Comparison of ENCODE assay signal across 8 cellular contexts in genomic region chr22:31229402-31230140, GRCh38. TPM values are rescaled to one million over a fixed set of nuclear protein-coding genes. Genes with fewer than 3 reads are reported as not detected.
A peak's percentile ranks its signal among the peaks of the same experiment; 100 is the strongest.
DNase-seq lines count a peak whose midpoint lies in the region; ATAC-seq and TF ChIP-seq lines count a peak whose summit lies in the region.

No MANE protein-coding gene starts in this region.

- 31 to 46% (median 35%) methylated on average over 4 of the region's 4 CpGs for WGBS in stomach, 5 donors

- H3K27me3 Mint-ChIP-seq in activated T-helper 1 cell treated with anti-CD3 and anti-CD28 coated beads, Interleukin-12 subunit alpha, Interleukin-12 subunit beta, Interleukin-2, Interleukin-4 antibody, amounts not matched to agents 30 ng/mL and 10 ng/mL and 1 ng/mL, durations not matched to agents 14 hours and 24 hours and 36 hours (ENCODE audit: insufficient read depth) = no peaks in the 10 kb centered on the region

- peaks cover 39 to 98% (median 78%) of the 10 kb centered on the region in 4 donors for H3K4me1 ChIP-seq in stomach

- peaks cover 14% of the 10 kb centered on the region for H3K36me3 Mint-ChIP-seq in activated T-helper 1 cell treated with anti-CD3 and anti-CD28 coated beads, Interleukin-12 subunit alpha, Interleukin-12 subunit beta, Interleukin-2, Interleukin-4 antibody, amounts not matched to agents 30 ng/mL and 10 ng/mL and 1 ng/mL, durations not matched to agents 14 hours and 24 hours and 36 hours (ENCODE audit: low read depth)

- peak overlapping the region; percentile 66 for H3K4me3 Mint-ChIP-seq in activated T-helper 1 cell treated with anti-CD3 and anti-CD28 coated beads, Interleukin-12 subunit alpha, Interleukin-12 subunit beta, Interleukin-2, Interleukin-4 antibody, amounts not matched to agents 30 ng/mL and 10 ng/mL and 1 ng/mL, durations not matched to agents 14 hours and 24 hours and 36 hours

- peak overlapping the region; percentile 96 for H3K27ac Mint-ChIP-seq in activated T-helper 1 cell treated with anti-CD3 and anti-CD28 coated beads, Interleukin-12 subunit alpha, Interleukin-12 subunit beta, Interleukin-2, Interleukin-4 antibody, amounts not matched to agents 30 ng/mL and 10 ng/mL and 1 ng/mL, durations not matched to agents 14 hours and 24 hours and 36 hours

- H3K9me3 ChIP-seq in stomach = no peaks in the 10 kb centered on the region

- H3K27me3 ChIP-seq in stomach = no peaks in the 10 kb centered on the region

- H3K36me3 ChIP-seq in stomach = peaks cover 0 to 44% (median 19%) of the 10 kb centered on the region in 4 donors

- DNase-seq in NCI-H2227 (lab: John Stamatoyannopoulos, UW; ENCODE audit: unreplicated experiment) (peak; percentile 32), NCI-H2227 treated with DMSO at 0.1 percent for 48 hours (lab: John Stamatoyannopoulos, UW) (no peak), hepatic stellate cell (ENCODE audit: low spot score) (peak; percentile 51), stomach (peak; percentile 81), NCI-H2171 (lab: John Stamatoyannopoulos, UW) (no peak)
- no peak for DNase-seq in activated T-helper 1 cell treated with anti-CD3 and anti-CD28 coated beads, Interleukin-12 subunit alpha, Interleukin-12 subunit beta, Interleukin-2, Interleukin-4 antibody, amounts not matched to agents 30 ng/mL and 10 ng/mL and 1 ng/mL, durations not matched to agents 14 hours and 24 hours and 36 hours (ENCODE audit: low spot score)
- DNase-seq in stimulated activated naive CD4-positive, alpha-beta T cell treated with Interleukin-2 at 50 U/mL for 16 hours (lab: John Stamatoyannopoulos, UW) = no peak

- H3K4me3 ChIP-seq in stomach = no peak overlapping the region

- TF ChIP-seq EP300 in stomach (IDR thresholded peaks at IDR 0.05) = no peak

- peak overlapping the region; percentile 82 to 94 (median 83) for H3K27ac ChIP-seq in stomach

- no peak for TF ChIP-seq CTCF in stomach (IDR thresholded peaks at IDR 0.05)

- no peak for ATAC-seq in HG03139 (IDR thresholded peaks at IDR 0.05; ENCODE audit: unreplicated experiment)

- peaks cover 54% of the 10 kb centered on the region for H3K4me1 Mint-ChIP-seq in activated T-helper 1 cell treated with anti-CD3 and anti-CD28 coated beads, Interleukin-12 subunit alpha, Interleukin-12 subunit beta, Interleukin-2, Interleukin-4 antibody, amounts not matched to agents 30 ng/mL and 10 ng/mL and 1 ng/mL, durations not matched to agents 14 hours and 24 hours and 36 hours (ENCODE audit: low read depth)

- H3K9me3 Mint-ChIP-seq in activated T-helper 1 cell treated with anti-CD3 and anti-CD28 coated beads, Interleukin-12 subunit alpha, Interleukin-12 subunit beta, Interleukin-2, Interleukin-4 antibody, amounts not matched to agents 30 ng/mL and 10 ng/mL and 1 ng/mL, durations not matched to agents 14 hours and 24 hours and 36 hours = no peaks in the 10 kb centered on the region

- intact Hi-C loops in activated T-helper 1 cell treated with anti-CD3 and anti-CD28 coated beads, Interleukin-12 subunit alpha, Interleukin-12 subunit beta, Interleukin-2, Interleukin-4 antibody, amounts not matched to agents 30 ng/mL and 10 ng/mL and 1 ng/mL, durations not matched to agents 14 hours and 24 hours and 36 hours (cut with micrococcal nuclease) = loop anchor here (1.0 to 5.0 kb wide), 5 partner anchors 17 to 467 kb away; partner anchors contain the start of genes LIMK2, RNF185 and SELENOM
- intact Hi-C loops in stomach (cut with DNase I; ENCODE audit: low total_unique reads) = no loop called here

- TF ChIP-seq POLR2A in stomach (IDR thresholded peaks at IDR 0.05) = no peak

RNA-seq across cellular contexts. Expression of gene LIMK2, which starts 17.5 kb away (rescaled TPM):
- total RNA-seq in activated T-helper 1 cell treated with anti-CD3 and anti-CD28 coated beads, Interleukin-12 subunit alpha, Interleukin-12 subunit beta, Interleukin-2, Interleukin-4 antibody, amounts not matched to agents 30 ng/mL and 10 ng/mL and 1 ng/mL, durations not matched to agents 14 hours and 24 hours and 36 hours = 39.8 and 40.7 TPM in 2 replicates
- 100 to 1,000 TPM in 3 of 5 donors, 10 to 100 TPM in 2; 96.3 to 541 (median 124) TPM for total RNA-seq in stomach
- polyA plus RNA-seq in stomach = 10 to 100 TPM; 19.9 to 26.6 (median 24.0) TPM

Comparison
In these comparisons a context has a peak if more than half of its experiments do, and no peak if none do; other contexts are left out.
1. DNase-seq: peak in NCI-H2227 (single experiment), hepatic stellate cell (single experiment) and stomach (single experiment); none in NCI-H2227 treated with DMSO at 0.1 percent for 48 hours (single experiment), activated T-helper 1 cell treated with anti-CD3 and anti-CD28 coated beads, Interleukin-12 subunit alpha, Interleukin-12 subunit beta, Interleukin-2, Interleukin-4 antibody, amounts not matched to agents 30 ng/mL and 10 ng/mL and 1 ng/mL, durations not matched to agents 14 hours and 24 hours and 36 hours (single experiment), NCI-H2171 (single experiment) and stimulated activated naive CD4-positive, alpha-beta T cell treated with Interleukin-2 at 50 U/mL for 16 hours (single experiment).